7 cellular contexts compared by ENCODE assay signal in the genomic region with DNA sequence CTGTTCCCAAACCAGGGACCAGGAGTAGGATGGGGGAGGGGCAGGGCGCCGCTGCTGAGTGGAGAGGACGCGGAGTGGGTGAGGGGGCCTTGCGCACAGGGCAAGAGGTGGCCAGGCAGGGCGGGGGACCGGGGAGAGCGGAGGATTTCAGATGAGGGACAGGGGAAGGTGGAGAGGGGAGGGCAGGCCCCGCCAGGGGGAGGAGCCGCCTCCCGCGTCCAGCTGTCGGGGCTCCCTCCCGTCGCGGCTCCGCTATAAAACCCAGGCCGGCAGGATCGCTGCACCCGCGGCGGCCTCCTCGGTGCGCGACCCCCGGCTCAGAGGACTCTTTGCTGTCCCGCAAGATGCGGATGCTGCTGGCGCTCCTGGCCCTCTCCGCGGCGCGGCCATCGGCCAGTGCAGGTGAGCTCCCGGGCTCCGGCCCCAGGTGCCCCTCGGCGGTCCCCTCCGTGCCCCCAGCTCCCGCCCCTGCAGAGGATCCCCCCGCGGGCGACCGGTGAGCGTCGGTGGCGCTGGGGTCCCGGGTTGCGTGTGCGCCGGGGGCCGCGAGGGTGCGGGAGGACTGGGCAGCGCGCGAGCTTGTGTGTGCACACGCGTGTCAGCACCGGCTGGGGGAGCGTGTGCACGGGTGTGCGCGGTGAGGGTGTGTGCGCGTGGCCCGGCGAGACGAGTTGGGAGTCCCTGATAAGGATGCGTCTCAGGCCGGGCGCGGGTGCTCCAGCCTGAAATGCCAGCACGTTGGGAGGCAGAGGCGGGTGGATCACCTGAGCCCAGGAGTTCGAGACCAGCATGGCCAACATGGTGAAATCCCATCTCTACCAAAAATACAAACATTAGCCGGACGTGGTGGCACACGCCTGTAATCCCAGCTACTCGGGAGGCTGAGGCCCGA. TPM values are rescaled to one million over a fixed set of nuclear protein-coding genes. Genes with fewer than 3 reads are reported as not detected.
DNase-seq lines count a peak whose midpoint lies in the region; ATAC-seq and TF ChIP-seq lines count a peak whose summit lies in the region.

A gene (plus strand): TSS at position 283 of the 892 bp plus-strand sequence. CDS start 62 bp downstream, at position 345.

- H3K14ac ChIP-seq in H9 (ENCODE audit: insufficient read depth, low read length), result no peak within 1 kb of the TSS; the same call in 1 of the 2 replicates

- H3K4me2 ChIP-seq in H9 (ENCODE audit: insufficient read depth, insufficient read length, low read length) (peak within 1 kb of the TSS; percentile 53), SK-N-SH (peak within 1 kb of the TSS; percentile 76)

- H3K79me1 ChIP-seq in H9 (ENCODE audit: insufficient read depth, low read depth, low read length, poor library complexity, severe bottlenecking), result no peaks in the 10 kb centered on the region

- H3K27ac ChIP-seq in H9 (ENCODE audit: insufficient read length, low read depth, low read length), result no peak within 1 kb of the TSS
- no peak within 1 kb of the TSS for H3K27ac ChIP-seq in SK-N-SH (ENCODE audit: low read depth in 2 of 2, low read length in 1 of 2)
- H3K27ac ChIP-seq in left ventricle myocardium inferior (replicated peaks), result peak within 1 kb of the TSS; percentile 78
- H3K27ac ChIP-seq in rectal smooth muscle tissue (ENCODE audit: low read depth, low read length), result no peak within 1 kb of the TSS

- H3K27me3 Mint-ChIP-seq in H9 (ENCODE audit: low read depth), result peaks cover 78% of the 10 kb centered on the region
- H3K27me3 Mint-ChIP-seq in activated T-helper 2 cell treated with anti-CD3 and anti-CD28 coated beads, Interferon-gamma antibody, Interleukin-2, Interleukin-4, amounts not matched to agents 10 μg/mL and 5 μg/mL and 100 μg/mL, durations not matched to agents 14 hours and 24 hours and 36 hours (ENCODE audit: low read depth), result peaks cover 59% of the 10 kb centered on the region

- H3K9me2 ChIP-seq in SK-N-SH, result no peaks in the 10 kb centered on the region

- H4K20me1 ChIP-seq in H9 (ENCODE audit: control insufficient read depth, insufficient read depth, insufficient read length) (no peaks in the 10 kb centered on the region), SK-N-SH (ENCODE audit: insufficient read depth) (no peaks in the 10 kb centered on the region)

- no peak within 1 kb of the TSS for H4K91ac ChIP-seq in H9 (ENCODE audit: insufficient read length, low read depth, low read length)

- peak within 1 kb of the TSS; percentile 37 to 53 for H3K4me3 ChIP-seq in SK-N-SH (ENCODE audit: low read depth in 2 of 2, low read length in 1 of 2)
- peak within 1 kb of the TSS; percentile 68 for H3K4me3 ChIP-seq in left ventricle myocardium inferior
- H3K4me3 ChIP-seq in rectal smooth muscle tissue (ENCODE audit: low read length), result peak within 1 kb of the TSS; percentile 32

- H3K9ac ChIP-seq in H9 (ENCODE audit: extremely low read depth, insufficient read length, low read length), result no peak within 1 kb of the TSS
- H3K9ac ChIP-seq in SK-N-SH, result no peak within 1 kb of the TSS
- H3K9ac ChIP-seq in rectal smooth muscle tissue (ENCODE audit: low read length), result no peak within 1 kb of the TSS

- H3K79me2 ChIP-seq in H9 (ENCODE audit: insufficient read depth, low read length) (no peaks in the 10 kb centered on the region), SK-N-SH (ENCODE audit: insufficient read depth) (no peaks in the 10 kb centered on the region)

- H3K9me3 ChIP-seq in H9 (ENCODE audit: control insufficient read depth, low read depth, low read length) (no peaks in the 10 kb centered on the region), SK-N-SH (no peaks in the 10 kb centered on the region), left ventricle myocardium inferior (replicated peaks) (no peaks in the 10 kb centered on the region)

- H3K27me3 ChIP-seq in H9 (ENCODE audit: insufficient read depth, low read length), result peaks cover 14% of the 10 kb centered on the region
- H3K27me3 ChIP-seq in SK-N-SH (ENCODE audit: insufficient read depth), result peaks cover 28% of the 10 kb centered on the region
- peaks cover 97% of the 10 kb centered on the region for H3K27me3 ChIP-seq in left ventricle myocardium inferior (ENCODE audit: low read depth)
- H3K27me3 ChIP-seq in rectal smooth muscle tissue (ENCODE audit: control insufficient read depth, insufficient read depth, low read length), result peaks cover 43% of the 10 kb centered on the region

- H2BK15ac ChIP-seq in H9 (ENCODE audit: low read depth, low read length), result no peak within 1 kb of the TSS

- DNase-seq in H9 (peak; percentile 75), SK-N-SH (peak; percentile 84), left ventricle myocardium inferior (no peak), OCI-M1 (lab: John Stamatoyannopoulos, UW) (no peak)
- no peak for DNase-seq in activated T-helper 2 cell treated with anti-CD3 and anti-CD28 coated beads, Interferon-gamma antibody, Interleukin-2, Interleukin-4, amounts not matched to agents 10 μg/mL and 5 μg/mL and 100 μg/mL, durations not matched to agents 14 hours and 24 hours and 36 hours (ENCODE audit: low spot score)

- no peak within 1 kb of the TSS for H3K56ac ChIP-seq in H9 (ENCODE audit: insufficient read length, low read depth, low read length)

- H3K9me3 Mint-ChIP-seq in H9, result no peaks in the 10 kb centered on the region
- H3K9me3 Mint-ChIP-seq in activated T-helper 2 cell treated with anti-CD3 and anti-CD28 coated beads, Interferon-gamma antibody, Interleukin-2, Interleukin-4, amounts not matched to agents 10 μg/mL and 5 μg/mL and 100 μg/mL, durations not matched to agents 14 hours and 24 hours and 36 hours, result no peaks in the 10 kb centered on the region

- intact Hi-C loops in left ventricle myocardium inferior (cut with micrococcal nuclease), result no loop called here
- intact Hi-C loops in activated T-helper 2 cell treated with anti-CD3 and anti-CD28 coated beads, Interferon-gamma antibody, Interleukin-2, Interleukin-4, amounts not matched to agents 10 μg/mL and 5 μg/mL and 100 μg/mL, durations not matched to agents 14 hours and 24 hours and 36 hours (cut with micrococcal nuclease), result no loop called here

- H2AFZ ChIP-seq in H9 (ENCODE audit: low read length), result no peak within 1 kb of the TSS
- peak within 1 kb of the TSS; percentile 20; the same call in 1 of the 2 replicates for H2AFZ ChIP-seq in SK-N-SH (ENCODE audit: low read depth)

- H3K23me2 ChIP-seq in H9 (ENCODE audit: insufficient read length, low read depth, low read length, poor library complexity, severe bottlenecking), result peaks cover 6% of the 10 kb centered on the region

- no peak within 1 kb of the TSS for H2AK5ac ChIP-seq in H9 (ENCODE audit: insufficient read length, low read length)

- peaks cover 24% of the 10 kb centered on the region for H3K4me1 ChIP-seq in H9 (ENCODE audit: insufficient read depth, low read length)
- peaks cover 11 to 12% of the 10 kb centered on the region in 2 experiments; a peak in 2 of 4 replicates for H3K4me1 ChIP-seq in SK-N-SH (ENCODE audit: control insufficient read depth in 1 of 2, insufficient read depth in 2 of 2, low read depth in 1 of 2, low read length in 1 of 2)
- H3K4me1 ChIP-seq in left ventricle myocardium inferior, result peaks cover 59% of the 10 kb centered on the region
- no peaks in the 10 kb centered on the region for H3K4me1 ChIP-seq in rectal smooth muscle tissue (ENCODE audit: control insufficient read depth, insufficient read depth, low read length)

- no peak for TF ChIP-seq CTCF in H9 (conservative IDR thresholded peaks at IDR 0.05)
- no peak for TF ChIP-seq CTCF in SK-N-SH (IDR thresholded peaks at IDR 0.05)
- TF ChIP-seq CTCF in left ventricle myocardium inferior (IDR thresholded peaks at IDR 0.05; ENCODE audit: borderline replicate concordance), result no peak

- H2BK12ac ChIP-seq in H9 (ENCODE audit: insufficient read length, low read depth, low read length), result no peak within 1 kb of the TSS

- H3K36me3 ChIP-seq in SK-N-SH (replicated peaks in 1 of 2; ENCODE audit: control insufficient read depth in 1 of 2, insufficient read depth in 2 of 2, low read length in 1 of 2), result no peaks in the 10 kb centered on the region
- no peaks in the 10 kb centered on the region for H3K36me3 ChIP-seq in left ventricle myocardium inferior
- H3K36me3 ChIP-seq in rectal smooth muscle tissue (ENCODE audit: control insufficient read depth, insufficient read depth, low read length), result no peaks in the 10 kb centered on the region

- CTCF ChIA-PET in SK-N-SH (lab: Yijun Ruan, JAX), result interaction anchor here (0.6 to 2.5 kb wide), 8 partner anchors 11 to 490 kb away, joined by 3 to 14 read pairs (median 4); no protein-coding TSS in a partner anchor

- H3K27ac Mint-ChIP-seq in H9, result no peak within 1 kb of the TSS
- no peak within 1 kb of the TSS for H3K27ac Mint-ChIP-seq in activated T-helper 2 cell treated with anti-CD3 and anti-CD28 coated beads, Interferon-gamma antibody, Interleukin-2, Interleukin-4, amounts not matched to agents 10 μg/mL and 5 μg/mL and 100 μg/mL, durations not matched to agents 14 hours and 24 hours and 36 hours

- H3K23ac ChIP-seq in H9 (ENCODE audit: insufficient read length, low read depth, low read length), result no peak within 1 kb of the TSS

- no CpG with 5 or more reads among the region's 81 CpGs for WGBS in H9 (ENCODE audit: extremely low coverage, insufficient read length, low lambda C conversion rate)
- 10% methylated on average over 48 of the region's 81 CpGs for WGBS in SK-N-SH (ENCODE audit: low lambda C conversion rate)

- no peak within 1 kb of the TSS for H3T11ph ChIP-seq in H9 (ENCODE audit: low read length)

- no peak within 1 kb of the TSS for H3K4ac ChIP-seq in H9 (ENCODE audit: low read depth, low read length)

- no peaks in the 10 kb centered on the region for H3F3A ChIP-seq in SK-N-SH (replicated peaks; ENCODE audit: insufficient read depth)

- no peak for TF ChIP-seq EP300 in SK-N-SH (IDR thresholded peaks at IDR 0.05; ENCODE audit: borderline replicate concordance in 1 of 2, low read depth in 1 of 2, low read length in 1 of 2)

- H2BK20ac ChIP-seq in H9 (ENCODE audit: low read depth, low read length, poor library complexity, severe bottlenecking), result no peak within 1 kb of the TSS

- H2BK120ac ChIP-seq in H9 (ENCODE audit: low read depth, low read length, poor library complexity, severe bottlenecking), result no peak within 1 kb of the TSS

- no peak for TF ChIP-seq RAD21 in SK-N-SH (IDR thresholded peaks at IDR 0.05; ENCODE audit: low read length)

- H3K4me1 Mint-ChIP-seq in H9, result peaks cover 38 to 58% of the 10 kb centered on the region in 2 experiments
- peaks cover 10% of the 10 kb centered on the region for H3K4me1 Mint-ChIP-seq in activated T-helper 2 cell treated with anti-CD3 and anti-CD28 coated beads, Interferon-gamma antibody, Interleukin-2, Interleukin-4, amounts not matched to agents 10 μg/mL and 5 μg/mL and 100 μg/mL, durations not matched to agents 14 hours and 24 hours and 36 hours (ENCODE audit: low read depth)

- H2BK5ac ChIP-seq in H9 (ENCODE audit: insufficient read length, low read length), result no peak within 1 kb of the TSS

- no peaks in the 10 kb centered on the region for H3K36me3 Mint-ChIP-seq in H9 (ENCODE audit: insufficient read depth in 1 of 3, low read depth in 3 of 3)
- no peaks in the 10 kb centered on the region for H3K36me3 Mint-ChIP-seq in activated T-helper 2 cell treated with anti-CD3 and anti-CD28 coated beads, Interferon-gamma antibody, Interleukin-2, Interleukin-4, amounts not matched to agents 10 μg/mL and 5 μg/mL and 100 μg/mL, durations not matched to agents 14 hours and 24 hours and 36 hours (ENCODE audit: low read depth)

- H4K5ac ChIP-seq in H9 (ENCODE audit: insufficient read length, low read depth, low read length), result no peak within 1 kb of the TSS

- no peak within 1 kb of the TSS for H3K18ac ChIP-seq in H9 (ENCODE audit: insufficient read length, low read depth, low read length)

- POLR2A ChIA-PET in SK-N-SH (lab: Yijun Ruan, JAX), result no interaction called here

- no peak within 1 kb of the TSS for H4K8ac ChIP-seq in H9 (replicated peaks; ENCODE audit: insufficient read length, low read depth, low read length)

- H3K4me3 Mint-ChIP-seq in H9, result peak within 1 kb of the TSS; percentile 59 to 84
- H3K4me3 Mint-ChIP-seq in activated T-helper 2 cell treated with anti-CD3 and anti-CD28 coated beads, Interferon-gamma antibody, Interleukin-2, Interleukin-4, amounts not matched to agents 10 μg/mL and 5 μg/mL and 100 μg/mL, durations not matched to agents 14 hours and 24 hours and 36 hours (ENCODE audit: low read depth), result no peak within 1 kb of the TSS

- no peak for ATAC-seq in GM18870 (IDR thresholded peaks at IDR 0.05; ENCODE audit: unreplicated experiment)

RNA-seq across cellular contexts. Expression of the gene that starts here (rescaled TPM):
- total RNA-seq in H9 (2021), result 1.4 and 1.7 TPM in 2 replicates
- 0.15 and 0.21 TPM in 2 replicates for polyA plus RNA-seq in SK-N-SH (2012; rRNA removed)
- 0.04 and 0.10 TPM in 2 replicates for polyA plus RNA-seq in SK-N-SH (2012; cell fraction: cytosol; rRNA removed)
- 0.12 and 0.31 TPM in 2 replicates for polyA plus RNA-seq in SK-N-SH (2012; cell fraction: nucleus; rRNA removed)
- total RNA-seq in left ventricle myocardium inferior, result 12.9 TPM
- not detected in 2 replicates for total RNA-seq in activated T-helper 2 cell treated with anti-CD3 and anti-CD28 coated beads, Interferon-gamma antibody, Interleukin-2, Interleukin-4, amounts not matched to agents 10 μg/mL and 5 μg/mL and 100 μg/mL, durations not matched to agents 14 hours and 24 hours and 36 hours

Comparison
In these comparisons a context has a peak if more than half of its experiments do, and no peak if none do; other contexts are left out.
1. Peak in DNase-seq, H3K4me3 ChIP-seq and H3K4me2 ChIP-seq in SK-N-SH; RNA of the gene not detected or under 1 TPM.